In genomic region chr13:28022848-28023518, GRCh38 we compare ENCODE assay signal across 13 cellular contexts. TPM values are rescaled to one million over a fixed set of nuclear protein-coding genes. Genes with fewer than 3 reads are reported as not detected.
DNase-seq lines count a peak whose midpoint lies in the region; ATAC-seq and TF ChIP-seq lines count a peak whose summit lies in the region.
"Had no signal": no experiment of that assay in that cellular context is flagged by ENCODE, and none has a peak within 500 bp of the region (broad histone marks: within the 10 kb centered on the region; RNA-seq: fewer than 3 reads in every experiment).

No MANE protein-coding gene starts in this region.

- CTCF ChIA-PET in WTC11 (lab: Charles Lee), result interaction anchor here (0.5 kb wide), 1 partner anchor 251 kb away, joined by 3 read pairs; no protein-coding TSS in a partner anchor

- H3K27me3 ChIP-seq in HUES6 (ENCODE audit: control insufficient read depth, insufficient read depth, low read length), result no peaks in the 10 kb centered on the region
- peaks cover 13% of the 10 kb centered on the region for H3K27me3 ChIP-seq in skeletal muscle satellite cell (ENCODE audit: control insufficient read depth, insufficient read depth, low read length)

- H3K4me3 Mint-ChIP-seq in WTC11, result peak overlapping the region; percentile 37
- H3K4me3 Mint-ChIP-seq: activated CD4-positive, alpha-beta T cell treated with anti-CD3 and anti-CD28 coated beads for 36 hours had no signal

- H3K27me3 Mint-ChIP-seq in WTC11 (ENCODE audit: low read depth), result no peaks in the 10 kb centered on the region

- H3K36me3 ChIP-seq in HUES6 (ENCODE audit: control insufficient read depth, insufficient read depth, low read length) (no peaks in the 10 kb centered on the region), skeletal muscle satellite cell (ENCODE audit: insufficient read depth, low read length) (no peaks in the 10 kb centered on the region)

- TF ChIP-seq CTCF in WTC11 (IDR thresholded peaks at IDR 0.05), result no peak

- peak overlapping the region; percentile 62 for H3K27ac ChIP-seq in HUES6 (ENCODE audit: low read depth, low read length)
- H3K27ac ChIP-seq: epithelial cell of prostate had no signal

- 0 out of 2 replicates have a peak, but pooled peaks cover 4% of the 10 kb centered on the region for H3K9me3 Mint-ChIP-seq in WTC11

- H3K36me3 Mint-ChIP-seq in WTC11, result no peaks in the 10 kb centered on the region

- no peaks in the 10 kb centered on the region for H3K9me3 ChIP-seq in HUES6 (ENCODE audit: control insufficient read depth, insufficient read depth, low read depth, low read length)
- no peaks in the 10 kb centered on the region for H3K9me3 ChIP-seq in skeletal muscle satellite cell (replicated peaks; ENCODE audit: low read length)

- H3K4me2 ChIP-seq in skeletal muscle satellite cell (ENCODE audit: low read length), result peak overlapping the region; percentile 24

- POLR2A ChIA-PET in WTC11 (lab: Charles Lee), result interaction anchor here (0.6 kb wide), 1 partner anchor 23 kb away, joined by 4 read pairs; no protein-coding TSS in a partner anchor

- peaks cover 22% of the 10 kb centered on the region for H3K4me1 Mint-ChIP-seq in WTC11

- H3K4me1 ChIP-seq in HUES6 (ENCODE audit: control insufficient read depth, insufficient read depth, low read length) (peaks cover 16% of the 10 kb centered on the region), skeletal muscle satellite cell (ENCODE audit: control insufficient read depth, insufficient read depth, low read length) (peaks cover 9% of the 10 kb centered on the region)

- peak overlapping the region; percentile 44 for H3K9ac ChIP-seq in HUES6 (ENCODE audit: low read length)
- no peak overlapping the region for H3K9ac ChIP-seq in skeletal muscle satellite cell (ENCODE audit: low read depth, low read length)

- ATAC-seq in WTC11 (peak; percentile 82), GM21515 (IDR thresholded peaks at IDR 0.05; ENCODE audit: unreplicated experiment) (no peak)
- ATAC-seq: activated CD4-positive, alpha-beta T cell treated with anti-CD3 and anti-CD28 coated beads for 36 hours had no signal

- H3K27ac Mint-ChIP-seq in WTC11, result peak overlapping the region; percentile 99
- H3K27ac Mint-ChIP-seq: activated CD4-positive, alpha-beta T cell treated with anti-CD3 and anti-CD28 coated beads for 36 hours had no signal

- DNase-seq in WTC11 (ENCODE audit: low spot score) (peak; percentile 21), iPS-NIHi11 (ENCODE audit: low spot score) (peak; percentile 31), midbrain (lab: John Stamatoyannopoulos, UW) (no peak)
- no peak for DNase-seq in activated effector memory CD4-positive, alpha-beta T cell treated with Interleukin-2 at 50 U/mL for 16 hours
- DNase-seq: activated CD4-positive, alpha-beta T cell treated with anti-CD3 and anti-CD28 coated beads for 36 hours; activated T-cell treated with anti-CD3 and anti-CD28 coated beads, Interleukin-2, amount 50 U/mL, for 48 hours; NCI-H82 had no signal

- no peak overlapping the region for H3K4me3 ChIP-seq in HUES6 (ENCODE audit: low read depth, low read length)
- H3K4me3 ChIP-seq in skeletal muscle satellite cell (ENCODE audit: low read length), result no peak overlapping the region

TF ChIP-seq in WTC11, 78 proteins besides CTCF, POLR2A, EP300 and RAD21 (continues in another document):
- TF ChIP-seq, protein P1, sequence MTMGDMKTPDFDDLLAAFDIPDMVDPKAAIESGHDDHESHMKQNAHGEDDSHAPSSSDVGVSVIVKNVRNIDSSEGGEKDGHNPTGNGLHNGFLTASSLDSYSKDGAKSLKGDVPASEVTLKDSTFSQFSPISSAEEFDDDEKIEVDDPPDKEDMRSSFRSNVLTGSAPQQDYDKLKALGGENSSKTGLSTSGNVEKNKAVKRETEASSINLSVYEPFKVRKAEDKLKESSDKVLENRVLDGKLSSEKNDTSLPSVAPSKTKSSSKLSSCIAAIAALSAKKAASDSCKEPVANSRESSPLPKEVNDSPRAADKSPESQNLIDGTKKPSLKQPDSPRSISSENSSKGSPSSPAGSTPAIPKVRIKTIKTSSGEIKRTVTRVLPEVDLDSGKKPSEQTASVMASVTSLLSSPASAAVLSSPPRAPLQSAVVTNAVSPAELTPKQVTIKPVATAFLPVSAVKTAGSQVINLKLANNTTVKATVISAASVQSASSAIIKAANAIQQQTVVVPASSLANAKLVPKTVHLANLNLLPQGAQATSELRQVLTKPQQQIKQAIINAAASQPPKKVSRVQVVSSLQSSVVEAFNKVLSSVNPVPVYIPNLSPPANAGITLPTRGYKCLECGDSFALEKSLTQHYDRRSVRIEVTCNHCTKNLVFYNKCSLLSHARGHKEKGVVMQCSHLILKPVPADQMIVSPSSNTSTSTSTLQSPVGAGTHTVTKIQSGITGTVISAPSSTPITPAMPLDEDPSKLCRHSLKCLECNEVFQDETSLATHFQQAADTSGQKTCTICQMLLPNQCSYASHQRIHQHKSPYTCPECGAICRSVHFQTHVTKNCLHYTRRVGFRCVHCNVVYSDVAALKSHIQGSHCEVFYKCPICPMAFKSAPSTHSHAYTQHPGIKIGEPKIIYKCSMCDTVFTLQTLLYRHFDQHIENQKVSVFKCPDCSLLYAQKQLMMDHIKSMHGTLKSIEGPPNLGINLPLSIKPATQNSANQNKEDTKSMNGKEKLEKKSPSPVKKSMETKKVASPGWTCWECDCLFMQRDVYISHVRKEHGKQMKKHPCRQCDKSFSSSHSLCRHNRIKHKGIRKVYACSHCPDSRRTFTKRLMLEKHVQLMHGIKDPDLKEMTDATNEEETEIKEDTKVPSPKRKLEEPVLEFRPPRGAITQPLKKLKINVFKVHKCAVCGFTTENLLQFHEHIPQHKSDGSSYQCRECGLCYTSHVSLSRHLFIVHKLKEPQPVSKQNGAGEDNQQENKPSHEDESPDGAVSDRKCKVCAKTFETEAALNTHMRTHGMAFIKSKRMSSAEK (CRISPR knock-in tag; IDR thresholded peaks at IDR 0.05; ENCODE audit: borderline replicate concordance), result no peak
- no peak for TF ChIP-seq FOXP1 (CRISPR knock-in tag; IDR thresholded peaks at IDR 0.05; ENCODE audit: borderline replicate concordance)
- TF ChIP-seq ELF4 (CRISPR knock-in tag; IDR thresholded peaks at IDR 0.05; ENCODE audit: low read depth), result no peak
- no peak for TF ChIP-seq ATF1 (CRISPR knock-in tag; IDR thresholded peaks at IDR 0.05)
- no peak for TF ChIP-seq PREB (CRISPR knock-in tag; IDR thresholded peaks at IDR 0.05; ENCODE audit: borderline replicate concordance)
- no peak for TF ChIP-seq ZNF219 (CRISPR knock-in tag; IDR thresholded peaks at IDR 0.05; ENCODE audit: borderline replicate concordance)
- no peak for TF ChIP-seq HMGXB4 (CRISPR knock-in tag; IDR thresholded peaks at IDR 0.05)
- TF ChIP-seq, protein P2, sequence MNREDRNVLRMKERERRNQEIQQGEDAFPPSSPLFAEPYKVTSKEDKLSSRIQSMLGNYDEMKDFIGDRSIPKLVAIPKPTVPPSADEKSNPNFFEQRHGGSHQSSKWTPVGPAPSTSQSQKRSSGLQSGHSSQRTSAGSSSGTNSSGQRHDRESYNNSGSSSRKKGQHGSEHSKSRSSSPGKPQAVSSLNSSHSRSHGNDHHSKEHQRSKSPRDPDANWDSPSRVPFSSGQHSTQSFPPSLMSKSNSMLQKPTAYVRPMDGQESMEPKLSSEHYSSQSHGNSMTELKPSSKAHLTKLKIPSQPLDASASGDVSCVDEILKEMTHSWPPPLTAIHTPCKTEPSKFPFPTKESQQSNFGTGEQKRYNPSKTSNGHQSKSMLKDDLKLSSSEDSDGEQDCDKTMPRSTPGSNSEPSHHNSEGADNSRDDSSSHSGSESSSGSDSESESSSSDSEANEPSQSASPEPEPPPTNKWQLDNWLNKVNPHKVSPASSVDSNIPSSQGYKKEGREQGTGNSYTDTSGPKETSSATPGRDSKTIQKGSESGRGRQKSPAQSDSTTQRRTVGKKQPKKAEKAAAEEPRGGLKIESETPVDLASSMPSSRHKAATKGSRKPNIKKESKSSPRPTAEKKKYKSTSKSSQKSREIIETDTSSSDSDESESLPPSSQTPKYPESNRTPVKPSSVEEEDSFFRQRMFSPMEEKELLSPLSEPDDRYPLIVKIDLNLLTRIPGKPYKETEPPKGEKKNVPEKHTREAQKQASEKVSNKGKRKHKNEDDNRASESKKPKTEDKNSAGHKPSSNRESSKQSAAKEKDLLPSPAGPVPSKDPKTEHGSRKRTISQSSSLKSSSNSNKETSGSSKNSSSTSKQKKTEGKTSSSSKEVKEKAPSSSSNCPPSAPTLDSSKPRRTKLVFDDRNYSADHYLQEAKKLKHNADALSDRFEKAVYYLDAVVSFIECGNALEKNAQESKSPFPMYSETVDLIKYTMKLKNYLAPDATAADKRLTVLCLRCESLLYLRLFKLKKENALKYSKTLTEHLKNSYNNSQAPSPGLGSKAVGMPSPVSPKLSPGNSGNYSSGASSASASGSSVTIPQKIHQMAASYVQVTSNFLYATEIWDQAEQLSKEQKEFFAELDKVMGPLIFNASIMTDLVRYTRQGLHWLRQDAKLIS (CRISPR knock-in tag; IDR thresholded peaks at IDR 0.05; ENCODE audit: borderline replicate concordance), result no peak

RNA-seq across cellular contexts. Expression of gene URAD, which starts 34.5 kb away (rescaled TPM):
- total RNA-seq in WTC11 (2021), result not detected in 3 replicates
- total RNA-seq in skeletal muscle satellite cell (2012; rRNA removed), result not detected in 2 replicates
- total RNA-seq: activated CD4-positive, alpha-beta T cell treated with anti-CD3 and anti-CD28 coated beads for 36 hours; skeletal muscle tissue; temporal lobe had no signal

RNA-seq across cellular contexts. Expression of gene CDX2, which starts 53.9 kb away (rescaled TPM):
- 0.09 to 0.44 TPM (median 0.11 TPM) in 3 replicates for total RNA-seq in WTC11 (2021)
- total RNA-seq in skeletal muscle satellite cell (2012; rRNA removed), result not detected in 2 replicates
- total RNA-seq: activated CD4-positive, alpha-beta T cell treated with anti-CD3 and anti-CD28 coated beads for 36 hours; skeletal muscle tissue; temporal lobe had no signal

Comparison
In these comparisons a context has a peak if more than half of its experiments do, and no peak if none do; other contexts are left out.
1. DNase-seq: peak in WTC11 (single experiment) and iPS-NIHi11 (single experiment); none in midbrain (single experiment) and activated effector memory CD4-positive, alpha-beta T cell treated with Interleukin-2 at 50 U/mL for 16 hours (single experiment).